23 cellular contexts compared by ENCODE assay signal in genomic region chr6:2403546-2403945, GRCh38.
DNase-seq lines count a peak whose midpoint lies in the region; ATAC-seq and TF ChIP-seq lines count a peak whose summit lies in the region.
"Had no signal": no experiment of that assay in that cellular context is flagged by ENCODE, and none has a peak within 500 bp of the region (broad histone marks: within the 10 kb centered on the region; RNA-seq: fewer than 3 reads in every experiment).

No MANE protein-coding gene starts in this region.

- no peaks in the 10 kb centered on the region for H3K36me3 ChIP-seq in ascending aorta
- H3K36me3 ChIP-seq: right lobe of liver had no signal

- H3K4me3 ChIP-seq in ascending aorta, result no peak overlapping the region
- H3K4me3 ChIP-seq: GM12878, right lobe of liver, tibial nerve had no signal

- DNase-seq in DMS53 treated with DMSO at 0.1 percent for 48 hours (lab: John Stamatoyannopoulos, UW; ENCODE audit: unreplicated experiment), result peak; percentile 72
- DNase-seq in NCI-H1105 (lab: John Stamatoyannopoulos, UW), result peak; percentile 46
- peak; percentile 83 for DNase-seq in NCI-H69 (lab: John Stamatoyannopoulos, UW)
- DNase-seq in left colon, result peak; percentile 72 to 81
- no peak for DNase-seq in ascending aorta (ENCODE audit: low spot score in 2 of 2)
- no peak for DNase-seq in NCI-H1436 treated with DMSO at 0.1 percent for 48 hours (lab: John Stamatoyannopoulos, UW)
- DNase-seq: activated CD4-positive, alpha-beta T cell treated with anti-CD3 and anti-CD28 coated beads for 36 hours; activated CD8-positive, alpha-beta memory T cell treated with anti-CD3 and anti-CD28 coated beads for 24 hours; activated T-cell treated with anti-CD3 and anti-CD28 coated beads, Interleukin-2, amount 50 U/mL, for 24 hours; CD4-positive, alpha-beta T cell; effector CD4-positive, alpha-beta T cell; head of caudate nucleus; kidney glomerular epithelial cell; NCI-H446; right lobe of liver; SK-N-SH; stimulated activated naive CD8-positive, alpha-beta T cell treated with anti-CD3 and anti-CD28 coated beads, Interleukin-15, amount 100 ng/mL, for 72 hours; T-helper 17 cell had no signal

- no peak for TF ChIP-seq CTCF in ascending aorta (IDR thresholded peaks at IDR 0.05)

- H3K9me3 ChIP-seq in ascending aorta, result no peaks in the 10 kb centered on the region
- H3K9me3 ChIP-seq: right lobe of liver, SK-N-SH had no signal

- no peaks in the 10 kb centered on the region for H3K4me1 ChIP-seq in ascending aorta
- H3K4me1 ChIP-seq: right lobe of liver, tibial nerve had no signal

- no peak overlapping the region for H3K27ac ChIP-seq in ascending aorta
- H3K27ac ChIP-seq: epithelial cell of prostate, right lobe of liver, RWPE1, tibial nerve had no signal

- no peaks in the 10 kb centered on the region for H3K27me3 ChIP-seq in ascending aorta
- H3K27me3 ChIP-seq: right lobe of liver, tibial nerve had no signal

- ATAC-seq in left colon (peak; percentile 97), GM18498 (IDR thresholded peaks at IDR 0.05; ENCODE audit: unreplicated experiment) (no peak)
- ATAC-seq: activated CD4-positive, alpha-beta T cell treated with anti-CD3 and anti-CD28 coated beads for 36 hours; GM12878; T-helper 17 cell had no signal

- intact Hi-C loops in left colon (cut with DNase I, micrococcal nuclease) (no loop called here), ascending aorta (cut with DNase I) (no loop called here)

Comparison
In these comparisons a context has a peak if more than half of its experiments do, and no peak if none do; other contexts are left out.
1. DNase-seq: peak in DMS53 treated with DMSO at 0.1 percent for 48 hours (single experiment), NCI-H1105 (single experiment), NCI-H69 (single experiment) and left colon (2 of 2); none in ascending aorta (0 of 2) and NCI-H1436 treated with DMSO at 0.1 percent for 48 hours (single experiment).